6 cellular contexts compared by ENCODE assay signal in the genomic region with DNA sequence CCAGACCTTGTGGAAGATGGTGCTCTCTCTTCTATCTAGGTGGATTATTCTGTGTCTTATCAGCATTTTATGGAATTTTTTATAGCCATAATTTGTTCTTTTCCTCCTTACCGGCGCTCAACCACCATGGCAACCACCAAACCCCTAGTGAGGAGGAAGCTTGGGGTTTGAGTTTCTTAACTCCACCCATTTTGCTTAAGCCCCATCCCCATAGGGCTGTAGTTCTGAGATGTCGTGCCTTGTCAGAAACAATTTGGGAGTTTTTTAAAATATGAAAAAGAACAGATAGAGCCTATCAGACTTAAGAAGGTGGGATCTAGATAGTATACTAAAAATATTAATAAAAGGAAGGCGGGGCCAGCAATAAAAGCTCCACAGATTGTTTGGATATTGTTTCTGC. TPM values are rescaled to one million over a fixed set of nuclear protein-coding genes. Genes with fewer than 3 reads are reported as not detected.
DNase-seq lines count a peak whose midpoint lies in the region; ATAC-seq and TF ChIP-seq lines count a peak whose summit lies in the region.

No MANE protein-coding gene starts in this region.

- intact Hi-C loops in ascending aorta (cut with DNase I): loop anchor here (2.0 to 10.0 kb wide), 8 partner anchors 33 to 1432 kb away; partner anchors contain the start of genes CUTA, DDX39B, HLA-DMB and HSD17B8

- H3K27me3 ChIP-seq in HUES48 (ENCODE audit: control insufficient read depth, insufficient read depth, low read length) (no peaks in the 10 kb centered on the region), ascending aorta (no peaks in the 10 kb centered on the region), muscle layer of duodenum (ENCODE audit: low read depth, low read length) (no peaks in the 10 kb centered on the region)

- DNase-seq in A172 (ENCODE audit: low spot score) (peak; percentile 33), ascending aorta (ENCODE audit: low spot score in 2 of 2) (no peak)

- H3K4me1 ChIP-seq in HUES48 (ENCODE audit: control insufficient read depth, insufficient read depth, low read length) (peaks cover 2% of the 10 kb centered on the region; the same call in 1 of the 2 replicates), ascending aorta (peaks cover 3 to 28% of the 10 kb centered on the region in 2 donors), muscle layer of duodenum (ENCODE audit: control insufficient read depth in 1 of 2, insufficient read depth in 2 of 2, low read length in 2 of 2) (peaks cover 25 to 48% of the 10 kb centered on the region in 2 donors)

- ATAC-seq in HG03460 (IDR thresholded peaks at IDR 0.05; ENCODE audit: unreplicated experiment): no peak
- no peak for ATAC-seq in GM21619 (IDR thresholded peaks at IDR 0.05; ENCODE audit: unreplicated experiment)

- no peak overlapping the region for H3K27ac ChIP-seq in HUES48 (ENCODE audit: low read depth, low read length)
- H3K27ac ChIP-seq in ascending aorta: peak overlapping the region in 1 of 2 donors; percentile 70
- peak overlapping the region; percentile 72 for H3K27ac ChIP-seq in muscle layer of duodenum (ENCODE audit: low read length)

- TF ChIP-seq CTCF in ascending aorta (IDR thresholded peaks at IDR 0.05): no peak

- H3K9ac ChIP-seq in HUES48 (ENCODE audit: low read depth, low read length): peak overlapping the region; percentile 92

- H3K9me3 ChIP-seq in HUES48 (ENCODE audit: control insufficient read depth, insufficient read depth, low read length): no peaks in the 10 kb centered on the region
- no peaks in the 10 kb centered on the region for H3K9me3 ChIP-seq in ascending aorta
- H3K9me3 ChIP-seq in muscle layer of duodenum (ENCODE audit: control insufficient read depth in 1 of 2, low read length in 2 of 2): no peaks in the 10 kb centered on the region

- H3K4me3 ChIP-seq in HUES48 (ENCODE audit: low read depth, low read length) (peak overlapping the region; percentile 89), ascending aorta (peak overlapping the region; percentile 86 to 95), muscle layer of duodenum (ENCODE audit: low read depth in 1 of 2, low read length in 2 of 2) (peak overlapping the region; percentile 93 to 95)

- H3K36me3 ChIP-seq in HUES48 (ENCODE audit: control insufficient read depth, insufficient read depth, low read length): peaks cover 72% of the 10 kb centered on the region
- H3K36me3 ChIP-seq in ascending aorta: peaks cover 50 to 64% of the 10 kb centered on the region in 2 donors
- peaks cover 46 to 74% of the 10 kb centered on the region in 2 donors for H3K36me3 ChIP-seq in muscle layer of duodenum (ENCODE audit: control insufficient read depth in 1 of 2, insufficient read depth in 2 of 2, low read length in 2 of 2)

RNA-seq across cellular contexts. Expression of gene BRD2, which starts 5.5 kb away (rescaled TPM):
- total RNA-seq in A172 (2014; rRNA removed; shearing (Covaris generic)): 73.9 and 106 TPM in 2 replicates
- 140 TPM for total RNA-seq in ascending aorta

RNA-seq across cellular contexts. Expression of gene HLA-DMA, which starts 21.0 kb away (rescaled TPM):
- total RNA-seq in A172 (2014; rRNA removed; shearing (Covaris generic)): 0.78 and 1.2 TPM in 2 replicates
- total RNA-seq in ascending aorta: 28.0 TPM

RNA-seq across cellular contexts. Expression of gene HLA-DMB, which starts 33.1 kb away (rescaled TPM):
- total RNA-seq in A172 (2014; rRNA removed; shearing (Covaris generic)): not detected in 2 replicates
- 26.8 TPM for total RNA-seq in ascending aorta

RNA-seq across cellular contexts. Expression of gene HLA-DOA, which starts 35.5 kb away (rescaled TPM):
- not detected in 2 replicates for total RNA-seq in A172 (2014; rRNA removed; shearing (Covaris generic))
- 358 TPM for total RNA-seq in ascending aorta

Comparison
In these comparisons a context has a peak if more than half of its experiments do, and no peak if none do; other contexts are left out.
1. RNA of gene HLA-DMA, which starts 21.0 kb away (total RNA-seq): 28.0 TPM in ascending aorta (single experiment); 0.78 to 1.2 TPM in A172; every median in the first group is over 10 times any median in the second.
2. RNA of gene HLA-DMB, which starts 33.1 kb away (total RNA-seq): 26.8 TPM in ascending aorta (single experiment); not detected in A172; every median in the first group is over 10 times any median in the second.
3. Peak in every context shown above with its lines, with median percentiles within 50 percentile points of each other: H3K4me3 ChIP-seq.